In the genomic region with DNA sequence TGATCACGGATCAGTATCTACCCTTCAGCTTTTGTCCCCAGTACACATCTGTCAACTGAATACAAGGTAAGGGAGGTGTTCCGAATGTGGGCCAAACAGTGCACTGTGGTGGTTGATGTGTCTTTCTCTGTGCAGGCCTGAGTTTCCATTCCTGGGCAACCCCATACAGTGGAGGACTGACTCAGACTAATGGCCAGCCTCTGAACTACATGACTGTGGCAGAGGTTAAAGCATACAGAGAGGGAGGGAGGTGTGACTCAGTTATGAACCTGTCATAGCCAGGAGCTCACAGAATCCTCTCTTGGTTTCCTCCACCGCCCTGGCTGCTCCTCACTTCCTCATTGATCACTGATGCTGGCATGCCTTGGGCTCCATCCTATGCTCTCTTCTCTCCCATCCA, we compare ENCODE assay signal across 20 cellular contexts.
DNase-seq lines count a peak whose midpoint lies in the region; ATAC-seq, FAIRE-seq and TF ChIP-seq lines count a peak whose summit lies in the region.
"Had no signal": no experiment of that assay in that cellular context is flagged by ENCODE, and none has a peak within 500 bp of the region (broad histone marks: within the 10 kb centered on the region; RNA-seq: fewer than 3 reads in every experiment).

No MANE protein-coding gene starts in this region.

- peaks cover 2% of the 10 kb centered on the region for H3K9me3 Mint-ChIP-seq in endodermal cell
- peaks cover 9 to 15% of the 10 kb centered on the region in 2 donors for H3K9me3 Mint-ChIP-seq in stimulated activated naive B cell treated with anti-CD40 and anti-IgM and Interleukin-4, amounts not matched to agents 10 μg/mL and 1 μg/mL and 100 μg/mL, for 72 hours

- no peak overlapping the region for H2AFZ ChIP-seq in GM23248

- TF ChIP-seq POLR2A in tibial nerve (IDR thresholded peaks at IDR 0.05): no peak

- H3K4me3 Mint-ChIP-seq in endodermal cell: no peak overlapping the region
- no peak overlapping the region for H3K4me3 Mint-ChIP-seq in stimulated activated naive B cell treated with anti-CD40 and anti-IgM and Interleukin-4, amounts not matched to agents 10 μg/mL and 1 μg/mL and 100 μg/mL, for 72 hours
- H3K4me3 Mint-ChIP-seq: effector memory CD8-positive, alpha-beta T cell; T-helper 2 cell treated with Interferon-gamma antibody and Interleukin-4, amounts not matched to agents 5 μg/mL and 100 μg/mL, for 36 hours had no signal

- peaks cover 1% of the 10 kb centered on the region for H3K27me3 Mint-ChIP-seq in endodermal cell (ENCODE audit: insufficient read depth)
- no peaks in the 10 kb centered on the region for H3K27me3 Mint-ChIP-seq in stimulated activated naive B cell treated with anti-CD40 and anti-IgM and Interleukin-4, amounts not matched to agents 10 μg/mL and 1 μg/mL and 100 μg/mL, for 72 hours
- H3K27me3 Mint-ChIP-seq: effector memory CD8-positive, alpha-beta T cell had no signal

- FAIRE-seq in RCC 7860 (lab: Jason Lieb, UNC): peak; percentile 91
- FAIRE-seq: H1 had no signal

- H3K79me2 ChIP-seq in GM23248 (ENCODE audit: insufficient read depth): no peaks in the 10 kb centered on the region

- H3K9ac ChIP-seq in GM23248 (no peak overlapping the region), endodermal cell (ENCODE audit: extremely low read depth, low read length, poor library complexity, severe bottlenecking) (no peak overlapping the region)

- DNase-seq in GM23248 (peak; percentile 84), RCC 7860 (ENCODE audit: low spot score) (peak; percentile 85), endodermal cell (no peak), tibial nerve (ENCODE audit: low spot score in 2 of 2) (no peak), cerebellar nuclear complex (lab: John Stamatoyannopoulos, UW) (no peak)
- DNase-seq in stimulated activated naive B cell treated with anti-CD40 and anti-IgM and Interleukin-4, amounts not matched to agents 10 μg/mL and 1 μg/mL and 100 μg/mL, for 72 hours: no peak
- DNase-seq: activated CD4-positive, alpha-beta T cell treated with anti-CD3 and anti-CD28 coated beads for 4 hours; activated naive CD4-positive, alpha-beta T cell treated with anti-CD3 and anti-CD28 coated beads, Interleukin-2, amount 50 U/mL, for 16 hours; caudate nucleus; DMS79 treated with DMSO at 0.1 percent for 48 hours; effector memory CD8-positive, alpha-beta T cell; glutamatergic neuron; midbrain; right cardiac atrium; SHP77 treated with DMSO at 0.1 percent for 48 hours; stimulated activated CD4-positive, alpha-beta T cell treated with anti-CD3 and anti-CD28 coated beads, Interleukin-1b, Interleukin-23, amount 100 ng/mL, for 48 hours had no signal

- no peaks in the 10 kb centered on the region for H4K20me1 ChIP-seq in GM23248 (ENCODE audit: insufficient read depth)

- H3K4me1 ChIP-seq in GM23248 (ENCODE audit: insufficient read depth): peaks cover 24% of the 10 kb centered on the region
- no peaks in the 10 kb centered on the region for H3K4me1 ChIP-seq in endodermal cell (ENCODE audit: control insufficient read depth, insufficient read depth, low read length)
- H3K4me1 ChIP-seq in tibial nerve: no peaks in the 10 kb centered on the region

- TF ChIP-seq EP300 in tibial nerve (IDR thresholded peaks at IDR 0.05): no peak

- TF ChIP-seq CTCF in endodermal cell (conservative IDR thresholded peaks at IDR 0.05) (peak; percentile 11), tibial nerve (IDR thresholded peaks at IDR 0.05) (no peak)

- H3K36me3 Mint-ChIP-seq in endodermal cell (ENCODE audit: low read depth): no peaks in the 10 kb centered on the region
- H3K36me3 Mint-ChIP-seq in stimulated activated naive B cell treated with anti-CD40 and anti-IgM and Interleukin-4, amounts not matched to agents 10 μg/mL and 1 μg/mL and 100 μg/mL, for 72 hours: no peaks in the 10 kb centered on the region

- H3K27ac Mint-ChIP-seq in endodermal cell: no peak overlapping the region
- H3K27ac Mint-ChIP-seq in stimulated activated naive B cell treated with anti-CD40 and anti-IgM and Interleukin-4, amounts not matched to agents 10 μg/mL and 1 μg/mL and 100 μg/mL, for 72 hours: no peak overlapping the region
- H3K27ac Mint-ChIP-seq: effector memory CD8-positive, alpha-beta T cell; T-helper 2 cell treated with Interferon-gamma antibody and Interleukin-4, amounts not matched to agents 5 μg/mL and 100 μg/mL, for 36 hours had no signal

- H3K9me2 ChIP-seq in GM23248 (ENCODE audit: insufficient read depth): no peaks in the 10 kb centered on the region

- no peaks in the 10 kb centered on the region for H3K9me3 ChIP-seq in GM23248 (ENCODE audit: low read depth)
- no peaks in the 10 kb centered on the region for H3K9me3 ChIP-seq in endodermal cell (ENCODE audit: control insufficient read depth, low read length)
- H3K9me3 ChIP-seq in tibial nerve: no peaks in the 10 kb centered on the region
- H3K9me3 ChIP-seq: neutrophil had no signal

- H3K27me3 ChIP-seq in GM23248 (replicated peaks; ENCODE audit: insufficient read depth) (no peaks in the 10 kb centered on the region), endodermal cell (ENCODE audit: control insufficient read depth, insufficient read depth, low read length, poor library complexity, severe bottlenecking) (no peaks in the 10 kb centered on the region), tibial nerve (no peaks in the 10 kb centered on the region)
- H3K27me3 ChIP-seq: neutrophil had no signal

- in situ Hi-C loops in GM23248 (cut with MboI): no loop called here

- no peaks in the 10 kb centered on the region for H3K4me1 Mint-ChIP-seq in endodermal cell
- H3K4me1 Mint-ChIP-seq in stimulated activated naive B cell treated with anti-CD40 and anti-IgM and Interleukin-4, amounts not matched to agents 10 μg/mL and 1 μg/mL and 100 μg/mL, for 72 hours: no peaks in the 10 kb centered on the region

- peaks cover 11% of the 10 kb centered on the region for H3F3A ChIP-seq in GM23248 (ENCODE audit: insufficient read depth)

- no peak overlapping the region for H3K4me3 ChIP-seq in GM23248
- no peak overlapping the region for H3K4me3 ChIP-seq in endodermal cell (ENCODE audit: low read length)
- no peak overlapping the region for H3K4me3 ChIP-seq in tibial nerve

- no peaks in the 10 kb centered on the region for H3K36me3 ChIP-seq in GM23248 (ENCODE audit: low read depth)
- no peaks in the 10 kb centered on the region for H3K36me3 ChIP-seq in endodermal cell (ENCODE audit: control insufficient read depth, insufficient read depth, low read length)
- no peaks in the 10 kb centered on the region for H3K36me3 ChIP-seq in tibial nerve
- H3K36me3 ChIP-seq: neutrophil had no signal

- 71 to 72% methylated on average over 3 of the region's 3 CpGs for WGBS in GM23248 (ENCODE audit: low coverage in 1 of 2, low lambda C conversion rate in 2 of 2, missing lambda C conversion rate in 2 of 2), 2 experiments
- 83 to 93% methylated on average over 1 to 3 of the region's 3 CpGs for WGBS in endodermal cell (ENCODE audit: insufficient coverage in 1 of 2, insufficient read length in 1 of 2), 2 experiments
- 89 to 98% methylated on average over 3 of the region's 3 CpGs for WGBS in tibial nerve, 2 donors

- no peak overlapping the region for H3K4me2 ChIP-seq in GM23248 (ENCODE audit: unreplicated experiment)

- peak; percentile 33 to 36 for ATAC-seq in stimulated activated naive B cell treated with anti-CD40 and anti-IgM and Interleukin-4, amounts not matched to agents 10 μg/mL and 1 μg/mL and 100 μg/mL, for 72 hours (replicated peaks)
- no peak for ATAC-seq in GM19463 (IDR thresholded peaks at IDR 0.05; ENCODE audit: unreplicated experiment)
- ATAC-seq: effector memory CD8-positive, alpha-beta T cell; right cardiac atrium had no signal

- H3K27ac ChIP-seq in GM23248: no peak overlapping the region
- H3K27ac ChIP-seq in endodermal cell (ENCODE audit: low read depth, low read length): no peak overlapping the region
- H3K27ac ChIP-seq in tibial nerve: no peak overlapping the region
- H3K27ac ChIP-seq: neutrophil had no signal

Comparison
In these comparisons a context has a peak if more than half of its experiments do, and no peak if none do; other contexts are left out.
1. DNase-seq: peak in GM23248 (single experiment) and RCC 7860 (single experiment); none in endodermal cell (single experiment), stimulated activated naive B cell treated with anti-CD40 and anti-IgM and Interleukin-4, amounts not matched to agents 10 μg/mL and 1 μg/mL and 100 μg/mL, for 72 hours (single experiment), tibial nerve (0 of 2) and cerebellar nuclear complex (0 of 2).